ENCODE assay signal across 1 cellular context in genomic region chr9:94729199-94729598, GRCh38.
TF ChIP-seq lines count a peak whose summit lies in the region.

No MANE protein-coding gene starts in this region.

TF ChIP-seq in HepG2, 621 proteins besides CTCF, POLR2A, EP300 and RAD21:
- TF ChIP-seq, protein P1, sequence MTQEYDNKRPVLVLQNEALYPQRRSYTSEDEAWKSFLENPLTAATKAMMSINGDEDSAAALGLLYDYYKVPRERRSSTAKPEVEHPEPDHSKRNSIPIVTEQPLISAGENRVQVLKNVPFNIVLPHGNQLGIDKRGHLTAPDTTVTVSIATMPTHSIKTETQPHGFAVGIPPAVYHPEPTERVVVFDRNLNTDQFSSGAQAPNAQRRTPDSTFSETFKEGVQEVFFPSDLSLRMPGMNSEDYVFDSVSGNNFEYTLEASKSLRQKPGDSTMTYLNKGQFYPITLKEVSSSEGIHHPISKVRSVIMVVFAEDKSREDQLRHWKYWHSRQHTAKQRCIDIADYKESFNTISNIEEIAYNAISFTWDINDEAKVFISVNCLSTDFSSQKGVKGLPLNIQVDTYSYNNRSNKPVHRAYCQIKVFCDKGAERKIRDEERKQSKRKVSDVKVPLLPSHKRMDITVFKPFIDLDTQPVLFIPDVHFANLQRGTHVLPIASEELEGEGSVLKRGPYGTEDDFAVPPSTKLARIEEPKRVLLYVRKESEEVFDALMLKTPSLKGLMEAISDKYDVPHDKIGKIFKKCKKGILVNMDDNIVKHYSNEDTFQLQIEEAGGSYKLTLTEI (CRISPR knock-in tag; conservative IDR thresholded peaks at IDR 0.05): no peak
- no peak for TF ChIP-seq PTBP1 (IDR thresholded peaks at IDR 0.05; ENCODE audit: low read depth, low read length, poor library complexity, severe bottlenecking)
- TF ChIP-seq SP4 (CRISPR knock-in tag; IDR thresholded peaks at IDR 0.05): no peak
- TF ChIP-seq ZNF558 (CRISPR knock-in tag; IDR thresholded peaks at IDR 0.05; ENCODE audit: borderline replicate concordance): no peak
- 0 out of 2 replicates have a peak, but pooled peaks have one; percentile 12 for TF ChIP-seq ZNF770 (CRISPR knock-in tag; IDR thresholded peaks at IDR 0.05)
- no peak for TF ChIP-seq ZNF609 (CRISPR knock-in tag; IDR thresholded peaks at IDR 0.05; ENCODE audit: borderline replicate concordance)
- TF ChIP-seq, protein P2, sequence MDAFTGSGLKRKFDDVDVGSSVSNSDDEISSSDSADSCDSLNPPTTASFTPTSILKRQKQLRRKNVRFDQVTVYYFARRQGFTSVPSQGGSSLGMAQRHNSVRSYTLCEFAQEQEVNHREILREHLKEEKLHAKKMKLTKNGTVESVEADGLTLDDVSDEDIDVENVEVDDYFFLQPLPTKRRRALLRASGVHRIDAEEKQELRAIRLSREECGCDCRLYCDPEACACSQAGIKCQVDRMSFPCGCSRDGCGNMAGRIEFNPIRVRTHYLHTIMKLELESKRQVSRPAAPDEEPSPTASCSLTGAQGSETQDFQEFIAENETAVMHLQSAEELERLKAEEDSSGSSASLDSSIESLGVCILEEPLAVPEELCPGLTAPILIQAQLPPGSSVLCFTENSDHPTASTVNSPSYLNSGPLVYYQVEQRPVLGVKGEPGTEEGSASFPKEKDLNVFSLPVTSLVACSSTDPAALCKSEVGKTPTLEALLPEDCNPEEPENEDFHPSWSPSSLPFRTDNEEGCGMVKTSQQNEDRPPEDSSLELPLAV (CRISPR knock-in tag; conservative IDR thresholded peaks at IDR 0.05; ENCODE audit: low read depth): no peak
- no peak for TF ChIP-seq DNMT3B (CRISPR knock-in tag; conservative IDR thresholded peaks at IDR 0.05)
- TF ChIP-seq PLRG1 (conservative IDR thresholded peaks at IDR 0.05): no peak
- no peak for TF ChIP-seq ZNF230 (CRISPR knock-in tag; IDR thresholded peaks at IDR 0.05)
- no peak for TF ChIP-seq ZFP41 (CRISPR knock-in tag; IDR thresholded peaks at IDR 0.05; ENCODE audit: borderline replicate concordance)
- no peak for TF ChIP-seq KLF16 (CRISPR knock-in tag; IDR thresholded peaks at IDR 0.05)
- no peak for TF ChIP-seq WIZ (CRISPR knock-in tag; IDR thresholded peaks at IDR 0.05)
- TF ChIP-seq, protein P3, sequence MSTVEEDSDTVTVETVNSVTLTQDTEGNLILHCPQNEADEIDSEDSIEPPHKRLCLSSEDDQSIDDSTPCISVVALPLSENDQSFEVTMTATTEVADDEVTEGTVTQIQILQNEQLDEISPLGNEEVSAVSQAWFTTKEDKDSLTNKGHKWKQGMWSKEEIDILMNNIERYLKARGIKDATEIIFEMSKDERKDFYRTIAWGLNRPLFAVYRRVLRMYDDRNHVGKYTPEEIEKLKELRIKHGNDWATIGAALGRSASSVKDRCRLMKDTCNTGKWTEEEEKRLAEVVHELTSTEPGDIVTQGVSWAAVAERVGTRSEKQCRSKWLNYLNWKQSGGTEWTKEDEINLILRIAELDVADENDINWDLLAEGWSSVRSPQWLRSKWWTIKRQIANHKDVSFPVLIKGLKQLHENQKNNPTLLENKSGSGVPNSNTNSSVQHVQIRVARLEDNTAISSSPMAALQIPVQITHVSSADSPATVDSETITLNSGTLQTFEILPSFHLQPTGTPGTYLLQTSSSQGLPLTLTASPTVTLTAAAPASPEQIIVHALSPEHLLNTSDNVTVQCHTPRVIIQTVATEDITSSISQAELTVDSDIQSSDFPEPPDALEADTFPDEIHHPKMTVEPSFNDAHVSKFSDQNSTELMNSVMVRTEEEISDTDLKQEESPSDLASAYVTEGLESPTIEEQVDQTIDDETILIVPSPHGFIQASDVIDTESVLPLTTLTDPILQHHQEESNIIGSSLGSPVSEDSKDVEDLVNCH (CRISPR knock-in tag; IDR thresholded peaks at IDR 0.05): no peak
- TF ChIP-seq, protein P4, sequence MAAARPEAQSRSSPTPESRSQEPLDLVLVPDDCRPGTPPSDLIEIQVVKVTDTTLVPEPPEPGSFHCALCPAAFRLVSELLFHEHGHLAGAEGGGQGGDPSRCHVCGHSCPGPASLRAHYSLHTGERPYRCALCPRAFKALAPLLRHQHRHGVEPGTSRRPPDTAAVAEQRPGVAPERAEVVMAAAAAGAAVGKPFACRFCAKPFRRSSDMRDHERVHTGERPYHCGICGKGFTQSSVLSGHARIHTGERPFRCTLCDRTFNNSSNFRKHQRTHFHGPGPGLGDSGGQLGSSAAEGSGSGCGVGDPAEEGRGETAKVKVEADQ (CRISPR knock-in tag; IDR thresholded peaks at IDR 0.05; ENCODE audit: borderline replicate concordance): no peak
- no peak for TF ChIP-seq SP2 (CRISPR knock-in tag; IDR thresholded peaks at IDR 0.05)
- peak; percentile 27; the same call in 1 of the 2 replicates for TF ChIP-seq STAG1 (CRISPR knock-in tag; IDR thresholded peaks at IDR 0.05)
- TF ChIP-seq NFIC (IDR thresholded peaks at IDR 0.05; ENCODE audit: low read length): no peak
